ENCODE assay signal across 12 cellular contexts in genomic region chr2:24816884-24817283, GRCh38. TPM values are rescaled to one million over a fixed set of nuclear protein-coding genes. Genes with fewer than 3 reads are reported as not detected.
DNase-seq lines count a peak whose midpoint lies in the region; ATAC-seq and TF ChIP-seq lines count a peak whose summit lies in the region.
"Had no signal": no experiment of that assay in that cellular context is flagged by ENCODE, and none has a peak within 500 bp of the region (broad histone marks: within the 10 kb centered on the region; RNA-seq: fewer than 3 reads in every experiment).

No MANE protein-coding gene starts in this region.

- peak overlapping the region; percentile 83 for H2BK5ac ChIP-seq in IMR-90 (ENCODE audit: low read depth, low read length, poor library complexity, severe bottlenecking)

- peak overlapping the region; percentile 70; the same call in 1 of the 2 replicates for H4K5ac ChIP-seq in IMR-90 (ENCODE audit: low read depth, low read length)

- H3K9me3 Mint-ChIP-seq in Caco-2 (ENCODE audit: unreplicated experiment) (no peaks in the 10 kb centered on the region), neural crest cell (no peaks in the 10 kb centered on the region), endothelial cell (ENCODE audit: unreplicated experiment) (no peaks in the 10 kb centered on the region)
- H3K9me3 Mint-ChIP-seq: naive B cell had no signal

- H3K4me1 Mint-ChIP-seq in Caco-2 (ENCODE audit: low read depth, unreplicated experiment) (peaks cover 10% of the 10 kb centered on the region), neural crest cell (peaks cover 11% of the 10 kb centered on the region), endothelial cell (ENCODE audit: unreplicated experiment) (peaks cover 10% of the 10 kb centered on the region)
- H3K4me1 Mint-ChIP-seq: naive B cell had no signal

- no peak overlapping the region for H3K4me3 Mint-ChIP-seq in Caco-2 (ENCODE audit: unreplicated experiment)
- no peak overlapping the region for H3K4me3 Mint-ChIP-seq in neural crest cell
- H3K4me3 Mint-ChIP-seq in endothelial cell (ENCODE audit: unreplicated experiment), result no peak overlapping the region
- H3K4me3 Mint-ChIP-seq: naive B cell had no signal

- TF ChIP-seq CTCF in Caco-2 (IDR thresholded peaks at IDR 0.05; ENCODE audit: insufficient read depth in 1 of 2, low read depth in 1 of 2, low read length in 1 of 2, severe bottlenecking in 1 of 2, unreplicated experiment in 1 of 2) (no peak), IMR-90 (conservative IDR thresholded peaks at IDR 0.05; ENCODE audit: low read depth, low read length) (no peak), neural crest cell (conservative IDR thresholded peaks at IDR 0.05) (no peak), upper lobe of right lung (IDR thresholded peaks at IDR 0.05) (no peak), endothelial cell (IDR thresholded peaks at IDR 0.05; ENCODE audit: unreplicated experiment) (no peak)

- H2AFZ ChIP-seq in IMR-90 (replicated peaks; ENCODE audit: low read length, poor library complexity), result peak overlapping the region; percentile 2

- H3K14ac ChIP-seq in IMR-90 (replicated peaks; ENCODE audit: low read depth, low read length), result peak overlapping the region; percentile 55; the same call in 1 of the 2 replicates

- H3K9me1 ChIP-seq in IMR-90 (ENCODE audit: insufficient read depth, low read length), result peaks cover 14% of the 10 kb centered on the region

- H3K4me1 ChIP-seq in Caco-2 (peaks cover 4% of the 10 kb centered on the region; the same call in 1 of the 2 replicates), IMR-90 (ENCODE audit: control insufficient read depth, insufficient read depth, low read length) (peaks cover 17% of the 10 kb centered on the region), upper lobe of right lung (no peaks in the 10 kb centered on the region)

- no peak for TF ChIP-seq RAD21 in IMR-90 (IDR thresholded peaks at IDR 0.05; ENCODE audit: low read length)

- WGBS in IMR-90 (ENCODE audit: extremely low coverage in 2 of 2, insufficient read length in 1 of 2), 2 experiments, result no CpG with 5 or more reads among the region's 4 CpGs

- H3K4me2 ChIP-seq in IMR-90 (ENCODE audit: low read depth, low read length), result peak overlapping the region; percentile 31

- DNase-seq in Caco-2 (no peak), IMR-90 (peak; percentile 94), dermis blood vessel endothelial cell (peak; percentile 85), neural crest cell (ENCODE audit: low read depth, low spot score) (no peak), COLO829 (ENCODE audit: low spot score) (no peak), upper lobe of right lung (no peak), endothelial cell (ENCODE audit: low spot score) (no peak), NCI-H774 (lab: John Stamatoyannopoulos, UW) (no peak)
- DNase-seq: activated naive CD4-positive, alpha-beta T cell treated with anti-CD3 and anti-CD28 coated beads, Interleukin-2, amount 50 U/mL, for 16 hours; DND-41; naive B cell; NCI-H1436 treated with DMSO at 0.1 percent for 48 hours had no signal

- ATAC-seq in IMR-90 (ENCODE audit: low read depth), result peak; percentile 81
- ATAC-seq in upper lobe of right lung, result no peak

- CTCF ChIA-PET in Caco-2 (lab: Charles Lee), result no interaction called here
- CTCF ChIA-PET in IMR-90 (lab: Yijun Ruan, JAX), result no interaction called here

- BruUV-seq in Caco-2 (replicated peaks; lab: Mats Ljungman, UMichigan) (no TSS peak), IMR-90 (replicated peaks; lab: Mats Ljungman, UMichigan) (no TSS peak)

- H3K4me3 ChIP-seq in Caco-2 (ENCODE audit: low read depth, low read length) (no peak overlapping the region), IMR-90 (ENCODE audit: insufficient read depth, low read depth, low read length) (no peak overlapping the region), upper lobe of right lung (no peak overlapping the region)

- H3K27ac ChIP-seq in IMR-90 (ENCODE audit: insufficient read depth, low read length) (peak overlapping the region; percentile 75; the same call in 1 of the 2 replicates), upper lobe of right lung (no peak overlapping the region)

- no peaks in the 10 kb centered on the region for H3K27me3 Mint-ChIP-seq in Caco-2 (ENCODE audit: insufficient read depth, unreplicated experiment)
- H3K27me3 Mint-ChIP-seq in neural crest cell (ENCODE audit: low read depth), result peaks cover 2% of the 10 kb centered on the region
- H3K27me3 Mint-ChIP-seq in endothelial cell (ENCODE audit: unreplicated experiment), result peaks cover 1% of the 10 kb centered on the region
- H3K27me3 Mint-ChIP-seq: naive B cell had no signal

- peak overlapping the region; percentile 94; the same call in 1 of the 2 replicates for H2AK5ac ChIP-seq in IMR-90 (ENCODE audit: low read depth, low read length)

- H3K4ac ChIP-seq in IMR-90 (ENCODE audit: low read depth, low read length), result peak overlapping the region; percentile 87; the same call in 1 of the 2 replicates

- no peak for TF ChIP-seq POLR2A in IMR-90 (IDR thresholded peaks at IDR 0.05; ENCODE audit: low read depth, low read length)

- H3K9ac ChIP-seq in IMR-90 (ENCODE audit: low read depth, low read length), result no peak overlapping the region

- peaks cover 40 to 64% of the 10 kb centered on the region in 2 experiments for H3K79me1 ChIP-seq in IMR-90 (ENCODE audit: low read depth in 1 of 2, low read length in 2 of 2)

- peak overlapping the region; percentile 51; the same call in 1 of the 2 replicates for H3K56ac ChIP-seq in IMR-90 (ENCODE audit: extremely low read depth, insufficient read depth, low read length)

- peak overlapping the region; percentile 70; the same call in 1 of the 2 replicates for H2BK20ac ChIP-seq in IMR-90 (ENCODE audit: low read depth, low read length)

- POLR2A ChIA-PET in Caco-2 (lab: Charles Lee), result no interaction called here
- POLR2A ChIA-PET in IMR-90 (lab: Charles Lee; ENCODE audit: unreplicated experiment), result no interaction called here

- H3K27ac Mint-ChIP-seq in Caco-2 (ENCODE audit: unreplicated experiment) (peak overlapping the region; percentile 24), neural crest cell (ENCODE audit: unreplicated experiment) (peak overlapping the region; percentile 8), endothelial cell (ENCODE audit: unreplicated experiment) (no peak overlapping the region)

- H2AK9ac ChIP-seq in IMR-90 (replicated peaks; ENCODE audit: low read depth, low read length, poor library complexity), result peak overlapping the region; percentile 58

- H3K18ac ChIP-seq in IMR-90 (ENCODE audit: low read depth, low read length), result peak overlapping the region; percentile 81; the same call in 1 of the 2 replicates

- peaks cover 2% of the 10 kb centered on the region for H3K36me3 ChIP-seq in Caco-2 (ENCODE audit: control insufficient read depth, insufficient read depth, low read length)
- peaks cover 34% of the 10 kb centered on the region for H3K36me3 ChIP-seq in IMR-90 (ENCODE audit: control insufficient read depth, insufficient read depth, low read length)
- peaks cover 29% of the 10 kb centered on the region for H3K36me3 ChIP-seq in upper lobe of right lung

- peak overlapping the region; percentile 87; the same call in 1 of the 3 replicates for H2BK15ac ChIP-seq in IMR-90 (ENCODE audit: low read depth, low read length)

- dilution Hi-C loops in IMR-90 (cut with HindIII; ENCODE audit: low sequenced_read_pairs, unreplicated experiment), result no loop called here

- peak overlapping the region; percentile 82 for H2BK120ac ChIP-seq in IMR-90 (ENCODE audit: low read depth, low read length)

- peak overlapping the region; percentile 78; the same call in 1 of the 2 replicates for H3K23ac ChIP-seq in IMR-90 (ENCODE audit: low read depth, low read length)

- H4K8ac ChIP-seq in IMR-90 (ENCODE audit: low read depth in 2 of 2, low read length in 2 of 2), result peak overlapping the region; percentile 10 to 85; a peak in 3 of 4 replicates

- H3K36me3 Mint-ChIP-seq in Caco-2 (ENCODE audit: insufficient read depth, unreplicated experiment), result peaks cover 88% of the 10 kb centered on the region
- H3K36me3 Mint-ChIP-seq in neural crest cell (ENCODE audit: low read depth), result peaks cover 44% of the 10 kb centered on the region
- H3K36me3 Mint-ChIP-seq in endothelial cell (ENCODE audit: low read depth, unreplicated experiment), result peaks cover 36% of the 10 kb centered on the region

- H3K27me3 ChIP-seq in Caco-2 (replicated peaks; ENCODE audit: control insufficient read depth, insufficient read depth, low read length) (no peaks in the 10 kb centered on the region), IMR-90 (ENCODE audit: control insufficient read depth, insufficient read depth, low read length) (no peaks in the 10 kb centered on the region), upper lobe of right lung (no peaks in the 10 kb centered on the region)

- peak overlapping the region; percentile 86; the same call in 1 of the 2 replicates for H4K91ac ChIP-seq in IMR-90 (ENCODE audit: insufficient read depth, low read depth, low read length)

- in situ Hi-C loops in IMR-90 (cut with MboI; ENCODE audit: low sequenced_read_pairs), result no loop called here

- intact Hi-C loops in Caco-2 (cut with micrococcal nuclease; ENCODE audit: unreplicated experiment) (no loop called here), IMR-90 (cut with micrococcal nuclease) (no loop called here), upper lobe of right lung (cut with DNase I) (no loop called here)

- H4K20me1 ChIP-seq in IMR-90 (ENCODE audit: insufficient read depth, low read length), result peaks cover 10% of the 10 kb centered on the region; the same call in 1 of the 2 replicates

- no peaks in the 10 kb centered on the region for H3K9me3 ChIP-seq in Caco-2
- no peaks in the 10 kb centered on the region for H3K9me3 ChIP-seq in IMR-90 (ENCODE audit: control insufficient read depth, insufficient read depth, low read length)
- H3K9me3 ChIP-seq in upper lobe of right lung, result no peaks in the 10 kb centered on the region

TF ChIP-seq in IMR-90, 13 proteins besides CTCF, POLR2A, EP300 and RAD21 (continues in another document):
- no peak for TF ChIP-seq BHLHE40 (IDR thresholded peaks at IDR 0.05; ENCODE audit: low read depth, low read length)
- peak; percentile 28; the same call in 1 of the 2 replicates for TF ChIP-seq MAFK (IDR thresholded peaks at IDR 0.05; ENCODE audit: low read depth, low read length)

RNA-seq across cellular contexts. Expression of gene CENPO, which starts 23.7 kb away (rescaled TPM):
- total RNA-seq in Caco-2 (2022), result 54.8 and 58.3 TPM in 2 replicates
- total RNA-seq in IMR-90 (2012; rRNA removed), result 24.2 and 27.2 TPM in 2 replicates
- polyA plus RNA-seq in IMR-90 (2012; rRNA removed), result 20.1 and 21.7 TPM in 2 replicates
- 8.6 and 12.2 TPM in 2 replicates for polyA plus RNA-seq in IMR-90 (2012; cell fraction: cytosol; rRNA removed)
- polyA plus RNA-seq in IMR-90 (2012; cell fraction: nucleus; rRNA removed; ENCODE audit: low replicate concordance), result 21.5 and 31.5 TPM in 2 replicates
- 11.6 and 24.9 TPM in 2 replicates for total RNA-seq in dermis blood vessel endothelial cell
- total RNA-seq in neural crest cell, result 69.3 and 69.7 TPM in 2 replicates
- 6.5 TPM for total RNA-seq in upper lobe of right lung
- 18.7 TPM for total RNA-seq in endothelial cell (ENCODE audit: unreplicated experiment)

RNA-seq across cellular contexts. Expression of gene PTRHD1, which starts 23.7 kb away (rescaled TPM):
- total RNA-seq in Caco-2 (2022) (49.4 and 52.8 TPM in 2 replicates), IMR-90 (2012; rRNA removed) (11.7 and 17.2 TPM in 2 replicates), dermis blood vessel endothelial cell (22.2 and 41.9 TPM in 2 replicates), neural crest cell (38.2 and 42.7 TPM in 2 replicates), upper lobe of right lung (30.7 TPM), endothelial cell (ENCODE audit: unreplicated experiment) (36.0 TPM)
- polyA plus RNA-seq in IMR-90 (2012; rRNA removed), result 30.9 and 40.2 TPM in 2 replicates
- polyA plus RNA-seq in IMR-90 (2012; cell fraction: cytosol; rRNA removed), result 36.0 and 59.4 TPM in 2 replicates
- 10.1 and 10.7 TPM in 2 replicates for polyA plus RNA-seq in IMR-90 (2012; cell fraction: nucleus; rRNA removed; ENCODE audit: low replicate concordance)

Comparison
In these comparisons a context has a peak if more than half of its experiments do, and no peak if none do; other contexts are left out.
1. DNase-seq: peak in IMR-90 (single experiment) and dermis blood vessel endothelial cell (single experiment); none in Caco-2 (0 of 2), neural crest cell (single experiment), COLO829 (single experiment), upper lobe of right lung (single experiment), endothelial cell (single experiment) and NCI-H774 (single experiment).